ENCODE assay signal across 12 cellular contexts in the genomic region with DNA sequence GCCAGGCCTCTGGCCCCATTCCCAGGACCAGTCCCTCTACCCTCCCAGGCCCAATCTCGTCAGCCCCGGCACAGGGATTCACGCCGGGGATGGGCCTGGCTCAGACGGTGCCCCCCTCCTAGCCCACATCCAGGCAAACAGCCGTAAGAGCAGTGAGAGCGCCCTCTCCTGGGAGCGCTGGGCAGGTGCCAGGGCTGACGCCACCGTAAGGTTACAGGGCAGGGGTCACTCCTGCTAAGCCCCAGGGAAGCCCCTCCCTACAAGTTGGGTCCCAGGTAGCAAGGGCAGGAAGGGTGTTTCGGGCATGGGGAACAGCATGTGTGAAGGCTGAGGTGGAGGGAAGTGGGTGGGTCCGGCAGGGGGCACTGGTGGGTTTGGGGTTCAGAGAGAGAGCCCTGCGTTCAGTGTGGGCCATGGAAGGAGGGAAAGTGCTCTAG. TPM values are rescaled to one million over a fixed set of nuclear protein-coding genes. Genes with fewer than 3 reads are reported as not detected.
DNase-seq lines count a peak whose midpoint lies in the region; ATAC-seq and TF ChIP-seq lines count a peak whose summit lies in the region.
"Had no signal": no experiment of that assay in that cellular context is flagged by ENCODE, and none has a peak within 500 bp of the region (broad histone marks: within the 10 kb centered on the region; RNA-seq: fewer than 3 reads in every experiment).

No MANE protein-coding gene starts in this region.

- H3K4me3 Mint-ChIP-seq in GM23338, result no peak overlapping the region
- no peak overlapping the region for H3K4me3 Mint-ChIP-seq in activated CD8-positive, alpha-beta memory T cell treated with anti-CD3 and anti-CD28 coated beads, Interleukin-2, amount 10 ng/mL, durations not matched to agents 7 days and 5 days
- H3K4me3 Mint-ChIP-seq: natural killer cell had no signal

- no peaks in the 10 kb centered on the region for H3F3A ChIP-seq in GM23338 (replicated peaks; ENCODE audit: low read depth)

- no peaks in the 10 kb centered on the region for H3K9me3 Mint-ChIP-seq in GM23338
- no peaks in the 10 kb centered on the region for H3K9me3 Mint-ChIP-seq in activated CD8-positive, alpha-beta memory T cell treated with anti-CD3 and anti-CD28 coated beads, Interleukin-2, amount 10 ng/mL, durations not matched to agents 7 days and 5 days (ENCODE audit: low read depth)
- H3K9me3 Mint-ChIP-seq: natural killer cell had no signal

- no peaks in the 10 kb centered on the region for H4K20me1 ChIP-seq in GM23338 (replicated peaks; ENCODE audit: insufficient read depth)

- H3K4me1 Mint-ChIP-seq in GM23338, result no peaks in the 10 kb centered on the region
- H3K4me1 Mint-ChIP-seq in activated CD8-positive, alpha-beta memory T cell treated with anti-CD3 and anti-CD28 coated beads, Interleukin-2, amount 10 ng/mL, durations not matched to agents 7 days and 5 days, result no peaks in the 10 kb centered on the region

- no peaks in the 10 kb centered on the region for H3K79me2 ChIP-seq in GM23338 (replicated peaks; ENCODE audit: insufficient read depth)

- no peaks in the 10 kb centered on the region for H3K27me3 ChIP-seq in GM23338 (ENCODE audit: insufficient read depth)
- no peaks in the 10 kb centered on the region for H3K27me3 ChIP-seq in WERI-Rb-1 (ENCODE audit: insufficient read depth, low read depth, severe bottlenecking)

- CTCF ChIA-PET in AG04449 (lab: Yijun Ruan, JAX), result interaction anchor here (1.8 to 4.3 kb wide), 2 partner anchors 9 to 116 kb away, joined by 4 to 24 read pairs; no protein-coding TSS in a partner anchor
- CTCF ChIA-PET in activated CD8-positive, alpha-beta memory T cell treated with anti-CD3 and anti-CD28 coated beads, Interleukin-2, amount 10 ng/mL, durations not matched to agents 7 days and 5 days (lab: Charles Lee), result no interaction called here

- ATAC-seq in GM23338, result peak; percentile 96
- no peak for ATAC-seq in activated CD8-positive, alpha-beta memory T cell treated with anti-CD3 and anti-CD28 coated beads, Interleukin-2, amount 10 ng/mL, durations not matched to agents 7 days and 5 days
- ATAC-seq: natural killer cell had no signal

- H3K27ac Mint-ChIP-seq in GM23338, result no peak overlapping the region
- no peak overlapping the region for H3K27ac Mint-ChIP-seq in activated CD8-positive, alpha-beta memory T cell treated with anti-CD3 and anti-CD28 coated beads, Interleukin-2, amount 10 ng/mL, durations not matched to agents 7 days and 5 days

- POLR2A ChIA-PET in AG04449 (lab: Yijun Ruan, JAX), result no interaction called here

- DNase-seq in AG04449 (ENCODE audit: low read depth, low spot score) (no peak), GM23338 (ENCODE audit: low spot score) (peak; percentile 89), WERI-Rb-1 (no peak), iPS-NIHi11 (ENCODE audit: low spot score) (peak; percentile 95), NCI-H510A treated with DMSO at 0.1 percent for 48 hours (lab: John Stamatoyannopoulos, UW) (no peak), NCI-H226 (no peak), NCI-H774 (lab: John Stamatoyannopoulos, UW) (no peak)
- no peak for DNase-seq in activated CD8-positive, alpha-beta memory T cell treated with anti-CD3 and anti-CD28 coated beads, Interleukin-2, amount 10 ng/mL, durations not matched to agents 7 days and 5 days
- DNase-seq: natural killer cell; NCI-H1436; stimulated activated CD4-positive, alpha-beta T cell treated with anti-CD3 and anti-CD28 coated beads, Interleukin-15, amount 100 ng/mL, for 24 hours; stimulated activated naive CD4-positive, alpha-beta T cell treated with Interleukin-2 at 50 U/mL for 16 hours had no signal

- peak overlapping the region; percentile 81 for H2AFZ ChIP-seq in GM23338

- no peaks in the 10 kb centered on the region for H3K9me3 ChIP-seq in WERI-Rb-1 (ENCODE audit: severe bottlenecking)

- H3K4me1 ChIP-seq in GM23338 (ENCODE audit: insufficient read depth), result no peaks in the 10 kb centered on the region

- H3K4me3 ChIP-seq in AG04449 (ENCODE audit: low read depth, low read length), result no peak overlapping the region
- no peak overlapping the region for H3K4me3 ChIP-seq in GM23338
- H3K4me3 ChIP-seq in WERI-Rb-1 (ENCODE audit: low read depth, low read length), result no peak overlapping the region

- H3K9me2 ChIP-seq in GM23338 (ENCODE audit: insufficient read depth), result no peaks in the 10 kb centered on the region

- H3K36me3 ChIP-seq in GM23338 (ENCODE audit: insufficient read depth) (no peaks in the 10 kb centered on the region), WERI-Rb-1 (no peaks in the 10 kb centered on the region)

- H3K27me3 Mint-ChIP-seq in GM23338 (ENCODE audit: insufficient read depth, low read depth, poor library complexity), result peaks cover 8% of the 10 kb centered on the region
- H3K27me3 Mint-ChIP-seq in activated CD8-positive, alpha-beta memory T cell treated with anti-CD3 and anti-CD28 coated beads, Interleukin-2, amount 10 ng/mL, durations not matched to agents 7 days and 5 days, result no peaks in the 10 kb centered on the region

- TF ChIP-seq CTCF in AG04449 (IDR thresholded peaks at IDR 0.05; ENCODE audit: insufficient read depth, low read length, missing control alignments), result peak; percentile 43
- peak; percentile 94 to 95 for TF ChIP-seq CTCF in GM23338 (conservative IDR thresholded peaks at IDR 0.05; ENCODE audit: low read depth in 2 of 2)
- TF ChIP-seq CTCF in WERI-Rb-1 (IDR thresholded peaks at IDR 0.05; ENCODE audit: low read depth, low read length), result peak; percentile 69

- H3K36me3 Mint-ChIP-seq in GM23338 (ENCODE audit: low read depth), result no peaks in the 10 kb centered on the region
- no peaks in the 10 kb centered on the region for H3K36me3 Mint-ChIP-seq in activated CD8-positive, alpha-beta memory T cell treated with anti-CD3 and anti-CD28 coated beads, Interleukin-2, amount 10 ng/mL, durations not matched to agents 7 days and 5 days
- H3K36me3 Mint-ChIP-seq: natural killer cell had no signal

- H3K27ac ChIP-seq in GM23338 (ENCODE audit: low read depth) (no peak overlapping the region), WERI-Rb-1 (no peak overlapping the region)

- no peak overlapping the region for H3K4me2 ChIP-seq in GM23338

TF ChIP-seq in GM23338, 12 proteins besides CTCF, POLR2A, EP300 and RAD21:
- peak; percentile 52 for TF ChIP-seq CREB1 (CRISPR knock-in tag; IDR thresholded peaks at IDR 0.05; ENCODE audit: low read depth)
- TF ChIP-seq, protein P1, sequence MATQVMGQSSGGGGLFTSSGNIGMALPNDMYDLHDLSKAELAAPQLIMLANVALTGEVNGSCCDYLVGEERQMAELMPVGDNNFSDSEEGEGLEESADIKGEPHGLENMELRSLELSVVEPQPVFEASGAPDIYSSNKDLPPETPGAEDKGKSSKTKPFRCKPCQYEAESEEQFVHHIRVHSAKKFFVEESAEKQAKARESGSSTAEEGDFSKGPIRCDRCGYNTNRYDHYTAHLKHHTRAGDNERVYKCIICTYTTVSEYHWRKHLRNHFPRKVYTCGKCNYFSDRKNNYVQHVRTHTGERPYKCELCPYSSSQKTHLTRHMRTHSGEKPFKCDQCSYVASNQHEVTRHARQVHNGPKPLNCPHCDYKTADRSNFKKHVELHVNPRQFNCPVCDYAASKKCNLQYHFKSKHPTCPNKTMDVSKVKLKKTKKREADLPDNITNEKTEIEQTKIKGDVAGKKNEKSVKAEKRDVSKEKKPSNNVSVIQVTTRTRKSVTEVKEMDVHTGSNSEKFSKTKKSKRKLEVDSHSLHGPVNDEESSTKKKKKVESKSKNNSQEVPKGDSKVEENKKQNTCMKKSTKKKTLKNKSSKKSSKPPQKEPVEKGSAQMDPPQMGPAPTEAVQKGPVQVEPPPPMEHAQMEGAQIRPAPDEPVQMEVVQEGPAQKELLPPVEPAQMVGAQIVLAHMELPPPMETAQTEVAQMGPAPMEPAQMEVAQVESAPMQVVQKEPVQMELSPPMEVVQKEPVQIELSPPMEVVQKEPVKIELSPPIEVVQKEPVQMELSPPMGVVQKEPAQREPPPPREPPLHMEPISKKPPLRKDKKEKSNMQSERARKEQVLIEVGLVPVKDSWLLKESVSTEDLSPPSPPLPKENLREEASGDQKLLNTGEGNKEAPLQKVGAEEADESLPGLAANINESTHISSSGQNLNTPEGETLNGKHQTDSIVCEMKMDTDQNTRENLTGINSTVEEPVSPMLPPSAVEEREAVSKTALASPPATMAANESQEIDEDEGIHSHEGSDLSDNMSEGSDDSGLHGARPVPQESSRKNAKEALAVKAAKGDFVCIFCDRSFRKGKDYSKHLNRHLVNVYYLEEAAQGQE (IDR thresholded peaks at IDR 0.05; ENCODE audit: unreplicated experiment), result no peak
TF ChIP-seq in GM23338: peak in this region for 1.

RNA-seq across cellular contexts. Expression of gene PPARA, which starts 19.2 kb away (rescaled TPM):
- 6.0 and 12.6 TPM in 2 replicates for total RNA-seq in GM23338 (2014; rRNA removed; shearing (Covaris generic))
- 4.7 and 5.1 TPM in 2 replicates for polyA plus RNA-seq in GM23338 (2016; fragmentation: Nextera tagmentation; extraction: Ambion mirVana)
- total RNA-seq in activated CD8-positive, alpha-beta memory T cell treated with anti-CD3 and anti-CD28 coated beads, Interleukin-2, amount 10 ng/mL, durations not matched to agents 7 days and 5 days, result 10 to 100 TPM; 16.0 to 22.6 TPM

Comparison
In these comparisons a context has a peak if more than half of its experiments do, and no peak if none do; other contexts are left out.
1. DNase-seq: peak in GM23338 (single experiment) and iPS-NIHi11 (single experiment); none in AG04449 (single experiment), WERI-Rb-1 (single experiment), activated CD8-positive, alpha-beta memory T cell treated with anti-CD3 and anti-CD28 coated beads, Interleukin-2, amount 10 ng/mL, durations not matched to agents 7 days and 5 days (single experiment), NCI-H510A treated with DMSO at 0.1 percent for 48 hours (single experiment), NCI-H226 (single experiment) and NCI-H774 (single experiment).
2. CTCF ChIP-seq: peak in every context shown above with its lines; median percentile 94 in GM23338; 69 in WERI-Rb-1; 43 in AG04449.